ENCODE assay signal across 7 cellular contexts in the genomic region with DNA sequence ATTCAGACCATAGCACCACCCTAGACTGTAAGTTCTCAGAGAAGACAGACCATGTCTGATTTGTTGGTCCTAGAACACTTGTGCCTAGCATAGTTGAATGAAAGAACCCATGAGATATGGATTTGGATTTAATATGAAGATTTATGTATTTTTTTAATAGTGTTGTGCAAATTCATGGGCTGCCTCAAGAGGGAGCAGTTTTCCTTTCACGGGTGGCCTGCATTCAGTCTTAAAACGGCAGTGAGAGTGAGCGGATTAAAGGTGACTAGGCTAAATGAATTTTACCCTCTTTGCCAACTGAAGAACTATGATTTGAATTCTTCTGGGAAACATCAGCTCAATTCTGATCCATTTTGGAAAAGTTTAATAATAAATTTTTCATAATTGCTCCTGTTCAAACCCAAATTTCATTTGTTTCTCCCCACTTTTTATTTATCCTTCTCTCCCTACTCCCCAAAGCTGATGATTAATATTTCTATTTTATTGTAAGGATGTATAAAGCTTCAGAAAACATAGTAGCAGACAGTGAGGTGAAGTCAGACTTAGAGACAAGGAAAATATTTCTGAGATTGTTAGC.
DNase-seq lines count a peak whose midpoint lies in the region; ATAC-seq and TF ChIP-seq lines count a peak whose summit lies in the region.

No MANE protein-coding gene starts in this region.

- no peak overlapping the region for H3K4me3 ChIP-seq in fibroblast of the aortic adventitia (ENCODE audit: low read depth, low read length)

- POLR2A ChIA-PET in RWPE1 (lab: Yijun Ruan, JAX; ENCODE audit: low non-redundant PET): no interaction called here

- DNase-seq in DMS53 (lab: John Stamatoyannopoulos, UW) (peak; percentile 69), RWPE1 (ENCODE audit: low spot score) (peak; percentile 23), fibroblast of the aortic adventitia (ENCODE audit: low read depth) (peak; percentile 3), inferior parietal cortex (ENCODE audit: extremely low spot score) (no peak), NK-92 (lab: John Stamatoyannopoulos, UW; ENCODE audit: unreplicated experiment) (no peak)

- CTCF ChIA-PET in RWPE1 (lab: Yijun Ruan, JAX): interaction anchor here (0.5 to 0.6 kb wide), 2 partner anchors 177 to 467 kb away, joined by 3 read pairs; no protein-coding TSS in a partner anchor

- peak; percentile 86 for ATAC-seq in GM19035 (IDR thresholded peaks at IDR 0.05; ENCODE audit: unreplicated experiment)
- ATAC-seq in HG03469 (IDR thresholded peaks at IDR 0.05; ENCODE audit: unreplicated experiment): peak; percentile 53

- peak; percentile 65 for TF ChIP-seq CTCF in RWPE1 (conservative IDR thresholded peaks at IDR 0.05; ENCODE audit: low read depth)
- peak; percentile 37 for TF ChIP-seq CTCF in fibroblast of the aortic adventitia (IDR thresholded peaks at IDR 0.05; ENCODE audit: insufficient read depth, low read length)

- H3K27ac ChIP-seq in RWPE1: no peak overlapping the region

Comparison
In these comparisons a context has a peak if more than half of its experiments do, and no peak if none do; other contexts are left out.
1. DNase-seq: peak in DMS53 (single experiment), RWPE1 (single experiment) and fibroblast of the aortic adventitia (single experiment); none in inferior parietal cortex (single experiment) and NK-92 (single experiment).